In genomic region chr17:9568957-9569588, GRCh38 we compare ENCODE assay signal across 23 cellular contexts. TPM values are rescaled to one million over a fixed set of nuclear protein-coding genes. Genes with fewer than 3 reads are reported as not detected.
A peak's percentile ranks its signal among the peaks of the same experiment; 100 is the strongest.
DNase-seq lines count a peak whose midpoint lies in the region; ATAC-seq and TF ChIP-seq lines count a peak whose summit lies in the region.
"Had no signal": no experiment of that assay in that cellular context is flagged by ENCODE, and none has a peak within 500 bp of the region (broad histone marks: within the 10 kb centered on the region; RNA-seq: fewer than 3 reads in every experiment).

No MANE protein-coding gene starts in this region.

- H3K79me2 ChIP-seq in GM23338 (replicated peaks; ENCODE audit: insufficient read depth): peaks cover 10% of the 10 kb centered on the region

- H3K4me3 ChIP-seq in GM23338: no peak overlapping the region
- no peak overlapping the region for H3K4me3 ChIP-seq in endodermal cell (ENCODE audit: low read length)
- H3K4me3 ChIP-seq: BLaER1, K562 had no signal

- H3K9ac ChIP-seq in endodermal cell (ENCODE audit: extremely low read depth, low read length, poor library complexity, severe bottlenecking): no peak overlapping the region
- H3K9ac ChIP-seq: BLaER1 had no signal

- 85 to 94% methylated on average over 5 to 11 of the region's 11 CpGs for WGBS in endodermal cell (ENCODE audit: insufficient coverage in 1 of 2, insufficient read length in 1 of 2), 2 experiments

- H3K27ac ChIP-seq in GM23338 (ENCODE audit: low read depth) (no peak overlapping the region), endodermal cell (ENCODE audit: low read depth, low read length) (no peak overlapping the region)
- H3K27ac ChIP-seq: BLaER1 had no signal

- no peak overlapping the region for H3K4me3 Mint-ChIP-seq in activated T-cell treated with anti-CD3 and anti-CD28 coated beads, Interleukin-2, amount 50 U/mL, for 72 hours
- H3K4me3 Mint-ChIP-seq in activated T-cell treated with anti-CD3 and anti-CD28 coated beads, Interleukin-2, amount 50 U/mL, for 24 hours: no peak overlapping the region
- H3K4me3 Mint-ChIP-seq in GM23338: no peak overlapping the region
- no peak overlapping the region for H3K4me3 Mint-ChIP-seq in endodermal cell
- no peak overlapping the region for H3K4me3 Mint-ChIP-seq in stimulated activated effector memory CD8-positive, alpha-beta T cell treated with anti-CD3 and anti-CD28 coated beads, Interleukin-12 subunit alpha, Interleukin-12 subunit beta, amount 100 ng/mL, for 72 hours
- no peak overlapping the region for H3K4me3 Mint-ChIP-seq in natural killer cell
- H3K4me3 Mint-ChIP-seq: CD14-positive monocyte; CD8-positive, alpha-beta memory T cell; H9 had no signal

- H4K20me1 ChIP-seq in GM23338 (replicated peaks; ENCODE audit: insufficient read depth): no peaks in the 10 kb centered on the region; the same call in 1 of the 2 replicates

- H3K27me3 ChIP-seq in GM23338 (ENCODE audit: insufficient read depth) (no peaks in the 10 kb centered on the region), endodermal cell (ENCODE audit: control insufficient read depth, insufficient read depth, low read length, poor library complexity, severe bottlenecking) (no peaks in the 10 kb centered on the region)
- H3K27me3 ChIP-seq: BLaER1 had no signal

- no peak for ATAC-seq in activated T-cell treated with anti-CD3 and anti-CD28 coated beads, Interleukin-2, amount 50 U/mL, for 72 hours (replicated peaks in 1 of 2)
- ATAC-seq in GM23338 (no peak), natural killer cell (no peak), GM21529 (IDR thresholded peaks at IDR 0.05; ENCODE audit: unreplicated experiment) (no peak)
- no peak for ATAC-seq in stimulated activated effector memory CD8-positive, alpha-beta T cell treated with anti-CD3 and anti-CD28 coated beads, Interleukin-12 subunit alpha, Interleukin-12 subunit beta, amount 100 ng/mL, for 72 hours
- ATAC-seq: K562 had no signal

- intact Hi-C loops in natural killer cell (cut with micrococcal nuclease): no loop called here

- no peaks in the 10 kb centered on the region for H3F3A ChIP-seq in GM23338 (replicated peaks; ENCODE audit: low read depth)

- no peak overlapping the region for H3K4me2 ChIP-seq in GM23338
- H3K4me2 ChIP-seq: BLaER1 had no signal

- H2AFZ ChIP-seq in GM23338: no peak overlapping the region

- peak overlapping the region; percentile 30 for H3K27ac Mint-ChIP-seq in activated T-cell treated with anti-CD3 and anti-CD28 coated beads, Interleukin-2, amount 50 U/mL, for 72 hours
- H3K27ac Mint-ChIP-seq in activated T-cell treated with anti-CD3 and anti-CD28 coated beads, Interleukin-2, amount 50 U/mL, for 24 hours: no peak overlapping the region
- H3K27ac Mint-ChIP-seq in GM23338 (no peak overlapping the region), endodermal cell (no peak overlapping the region), natural killer cell (peak overlapping the region in 1 of 2 donors; percentile 18)
- peak overlapping the region; percentile 44 for H3K27ac Mint-ChIP-seq in stimulated activated effector memory CD8-positive, alpha-beta T cell treated with anti-CD3 and anti-CD28 coated beads, Interleukin-12 subunit alpha, Interleukin-12 subunit beta, amount 100 ng/mL, for 72 hours
- H3K27ac Mint-ChIP-seq: H9 had no signal

- peaks cover under 1 to 7% of the 10 kb centered on the region in 2 donors for H3K36me3 Mint-ChIP-seq in activated T-cell treated with anti-CD3 and anti-CD28 coated beads, Interleukin-2, amount 50 U/mL, for 72 hours (ENCODE audit: insufficient read depth in 2 of 2)
- peaks cover 55% of the 10 kb centered on the region for H3K36me3 Mint-ChIP-seq in activated T-cell treated with anti-CD3 and anti-CD28 coated beads, Interleukin-2, amount 50 U/mL, for 24 hours (ENCODE audit: low read depth)
- H3K36me3 Mint-ChIP-seq in GM23338 (ENCODE audit: low read depth) (peaks cover 10% of the 10 kb centered on the region), endodermal cell (ENCODE audit: low read depth) (peaks cover 42% of the 10 kb centered on the region), natural killer cell (no peaks in the 10 kb centered on the region)
- peaks cover 39% of the 10 kb centered on the region for H3K36me3 Mint-ChIP-seq in stimulated activated effector memory CD8-positive, alpha-beta T cell treated with anti-CD3 and anti-CD28 coated beads, Interleukin-12 subunit alpha, Interleukin-12 subunit beta, amount 100 ng/mL, for 72 hours

- no peak for DNase-seq in activated T-cell treated with anti-CD3 and anti-CD28 coated beads, Interleukin-2, amount 50 U/mL, for 72 hours
- DNase-seq in activated T-cell treated with anti-CD3 and anti-CD28 coated beads, Interleukin-2, amount 50 U/mL, for 24 hours: no peak
- peak; percentile 5 for DNase-seq in GM23338 (ENCODE audit: low spot score)
- peak; percentile 67 for DNase-seq in endodermal cell
- no peak for DNase-seq in stimulated activated effector memory CD8-positive, alpha-beta T cell treated with anti-CD3 and anti-CD28 coated beads, Interleukin-12 subunit alpha, Interleukin-12 subunit beta, amount 100 ng/mL, for 72 hours (ENCODE audit: low spot score in 2 of 2)
- no peak for DNase-seq in natural killer cell
- DNase-seq in NAMALWA (ENCODE audit: low spot score): no peak
- DNase-seq: 8988T; CD8-positive, alpha-beta memory T cell; COR-L47; DMS 273 treated with DMSO at 0.1 percent for 48 hours; DMS53; DND-41; EL; H9; IMR-90 had no signal

- no peak for TF ChIP-seq CTCF in GM23338 (conservative IDR thresholded peaks at IDR 0.05; ENCODE audit: low read depth in 2 of 2)
- TF ChIP-seq CTCF in endodermal cell (conservative IDR thresholded peaks at IDR 0.05): no peak
- TF ChIP-seq CTCF in natural killer cell (IDR thresholded peaks at IDR 0.05): no peak

- H3K4me1 ChIP-seq in GM23338 (ENCODE audit: insufficient read depth) (no peaks in the 10 kb centered on the region), endodermal cell (ENCODE audit: control insufficient read depth, insufficient read depth, low read length) (no peaks in the 10 kb centered on the region)

- no peaks in the 10 kb centered on the region for H3K9me3 Mint-ChIP-seq in activated T-cell treated with anti-CD3 and anti-CD28 coated beads, Interleukin-2, amount 50 U/mL, for 72 hours
- H3K9me3 Mint-ChIP-seq in activated T-cell treated with anti-CD3 and anti-CD28 coated beads, Interleukin-2, amount 50 U/mL, for 24 hours: no peaks in the 10 kb centered on the region
- H3K9me3 Mint-ChIP-seq in GM23338 (no peaks in the 10 kb centered on the region), endodermal cell (peaks cover 2% of the 10 kb centered on the region), natural killer cell (no peaks in the 10 kb centered on the region)
- no peaks in the 10 kb centered on the region for H3K9me3 Mint-ChIP-seq in stimulated activated effector memory CD8-positive, alpha-beta T cell treated with anti-CD3 and anti-CD28 coated beads, Interleukin-12 subunit alpha, Interleukin-12 subunit beta, amount 100 ng/mL, for 72 hours
- H3K9me3 Mint-ChIP-seq: CD8-positive, alpha-beta memory T cell; H9 had no signal

- H3K9me2 ChIP-seq in GM23338 (ENCODE audit: insufficient read depth): no peaks in the 10 kb centered on the region

- no peaks in the 10 kb centered on the region for H3K27me3 Mint-ChIP-seq in activated T-cell treated with anti-CD3 and anti-CD28 coated beads, Interleukin-2, amount 50 U/mL, for 72 hours (ENCODE audit: low read depth)
- H3K27me3 Mint-ChIP-seq in activated T-cell treated with anti-CD3 and anti-CD28 coated beads, Interleukin-2, amount 50 U/mL, for 24 hours: no peaks in the 10 kb centered on the region
- H3K27me3 Mint-ChIP-seq in GM23338 (ENCODE audit: insufficient read depth, low read depth, poor library complexity): peaks cover 2% of the 10 kb centered on the region
- H3K27me3 Mint-ChIP-seq in endodermal cell (ENCODE audit: insufficient read depth): no peaks in the 10 kb centered on the region
- no peaks in the 10 kb centered on the region for H3K27me3 Mint-ChIP-seq in natural killer cell (ENCODE audit: low read depth in 2 of 2)
- H3K27me3 Mint-ChIP-seq: CD8-positive, alpha-beta memory T cell had no signal

- peaks cover 7% of the 10 kb centered on the region for H3K9me3 ChIP-seq in endodermal cell (ENCODE audit: control insufficient read depth, low read length)
- H3K9me3 ChIP-seq: BLaER1 had no signal

- H3K4me1 Mint-ChIP-seq in activated T-cell treated with anti-CD3 and anti-CD28 coated beads, Interleukin-2, amount 50 U/mL, for 72 hours (ENCODE audit: low read depth): peaks cover 28% of the 10 kb centered on the region
- H3K4me1 Mint-ChIP-seq in activated T-cell treated with anti-CD3 and anti-CD28 coated beads, Interleukin-2, amount 50 U/mL, for 24 hours (ENCODE audit: low read depth): peaks cover 41% of the 10 kb centered on the region
- no peaks in the 10 kb centered on the region for H3K4me1 Mint-ChIP-seq in GM23338
- H3K4me1 Mint-ChIP-seq in endodermal cell: peaks cover 7% of the 10 kb centered on the region
- peaks cover 51% of the 10 kb centered on the region for H3K4me1 Mint-ChIP-seq in stimulated activated effector memory CD8-positive, alpha-beta T cell treated with anti-CD3 and anti-CD28 coated beads, Interleukin-12 subunit alpha, Interleukin-12 subunit beta, amount 100 ng/mL, for 72 hours
- H3K4me1 Mint-ChIP-seq in natural killer cell: peaks cover 46 to 51% of the 10 kb centered on the region in 2 donors
- H3K4me1 Mint-ChIP-seq: H9 had no signal

- 0 out of 2 replicates have a peak, but pooled peaks cover 10% of the 10 kb centered on the region for H3K36me3 ChIP-seq in GM23338 (ENCODE audit: insufficient read depth)
- peaks cover 17% of the 10 kb centered on the region for H3K36me3 ChIP-seq in endodermal cell (ENCODE audit: control insufficient read depth, insufficient read depth, low read length)

TF ChIP-seq in GM23338, 12 proteins besides CTCF, POLR2A, EP300 and RAD21:
- no peak for TF ChIP-seq ZNF331 (CRISPR knock-in tag; IDR thresholded peaks at IDR 0.05; ENCODE audit: low read depth)

RNA-seq across cellular contexts. Expression of gene STX8, which starts 6.5 kb away (rescaled TPM):
- 10 to 100 TPM; 53.8 to 61.3 TPM for total RNA-seq in activated T-cell treated with anti-CD3 and anti-CD28 coated beads, Interleukin-2, amount 50 U/mL, for 72 hours
- total RNA-seq in GM23338 (2014; rRNA removed; shearing (Covaris generic)): 59.4 and 64.3 TPM in 2 replicates
- polyA plus RNA-seq in GM23338 (2016; fragmentation: Nextera tagmentation; extraction: Ambion mirVana): 80.2 and 82.3 TPM in 2 replicates
- total RNA-seq in endodermal cell (10 to 100 TPM; 82.5 to 98.2 TPM), natural killer cell (100 to 1,000 TPM in 2 of 3 donors, 10 to 100 TPM in 1; 96.3 to 141 (median 120) TPM)
- 64.5 TPM for polyA plus RNA-seq in endodermal cell (2013, experiment 1 of 2)
- polyA plus RNA-seq in endodermal cell (2013, experiment 2 of 2): 64.3 TPM

RNA-seq across cellular contexts. Expression of gene CFAP52, which starts 7.4 kb away (rescaled TPM):
- total RNA-seq in activated T-cell treated with anti-CD3 and anti-CD28 coated beads, Interleukin-2, amount 50 U/mL, for 72 hours: under 1 TPM; 0.28 to 0.77 TPM
- not detected in 2 replicates for total RNA-seq in GM23338 (2014; rRNA removed; shearing (Covaris generic))
- 0.54 TPM in 1 of 2 replicates, not detected in the other for polyA plus RNA-seq in GM23338 (2016; fragmentation: Nextera tagmentation; extraction: Ambion mirVana)
- under 1 TPM; 0.29 to 0.51 TPM for total RNA-seq in endodermal cell
- 0.32 TPM for polyA plus RNA-seq in endodermal cell (2013, experiment 1 of 2)
- not detected for polyA plus RNA-seq in endodermal cell (2013, experiment 2 of 2)
- not detected for total RNA-seq in natural killer cell
- total RNA-seq: A673; CD8-positive, alpha-beta memory T cell; H1; H9; IMR-90; K562 had no signal
- polyA plus RNA-seq: AG04450; CD14-positive monocyte; CD8-positive, alpha-beta memory T cell; K562 had no signal

Comparison
In these comparisons a context has a peak if more than half of its experiments do, and no peak if none do; other contexts are left out.
1. H3K27ac Mint-ChIP-seq: peak in activated T-cell treated with anti-CD3 and anti-CD28 coated beads, Interleukin-2, amount 50 U/mL, for 72 hours (single experiment) and stimulated activated effector memory CD8-positive, alpha-beta T cell treated with anti-CD3 and anti-CD28 coated beads, Interleukin-12 subunit alpha, Interleukin-12 subunit beta, amount 100 ng/mL, for 72 hours (single experiment); none in activated T-cell treated with anti-CD3 and anti-CD28 coated beads, Interleukin-2, amount 50 U/mL, for 24 hours (single experiment), GM23338 (single experiment) and endodermal cell (single experiment).
2. DNase-seq: peak in GM23338 (single experiment) and endodermal cell (single experiment); none in activated T-cell treated with anti-CD3 and anti-CD28 coated beads, Interleukin-2, amount 50 U/mL, for 72 hours (0 of 2), activated T-cell treated with anti-CD3 and anti-CD28 coated beads, Interleukin-2, amount 50 U/mL, for 24 hours (single experiment), stimulated activated effector memory CD8-positive, alpha-beta T cell treated with anti-CD3 and anti-CD28 coated beads, Interleukin-12 subunit alpha, Interleukin-12 subunit beta, amount 100 ng/mL, for 72 hours (0 of 2), natural killer cell (single experiment) and NAMALWA (single experiment).